23 cellular contexts compared by ENCODE assay signal in genomic region chr5:147685991-147686390, GRCh38.
A peak's percentile ranks its signal among the peaks of the same experiment; 100 is the strongest.
DNase-seq lines count a peak whose midpoint lies in the region; ATAC-seq, FAIRE-seq and TF ChIP-seq lines count a peak whose summit lies in the region.
"Had no signal": no experiment of that assay in that cellular context is flagged by ENCODE, and none has a peak within 500 bp of the region (broad histone marks: within the 10 kb centered on the region; RNA-seq: fewer than 3 reads in every experiment).

No MANE protein-coding gene starts in this region.

- intact Hi-C loops in PC-3 (cut with micrococcal nuclease): no loop called here

- no peaks in the 10 kb centered on the region for H3K36me3 ChIP-seq in PC-3 (ENCODE audit: low read depth, low read length)
- no peaks in the 10 kb centered on the region for H3K36me3 ChIP-seq in mesenchymal stem cell (ENCODE audit: control insufficient read depth in 1 of 2, insufficient read depth in 2 of 2, low read depth in 1 of 2, low read length in 2 of 2)
- H3K36me3 ChIP-seq: adrenal gland, esophagus squamous epithelium, vagina had no signal

- H3K23ac ChIP-seq in mesenchymal stem cell (ENCODE audit: low read length in 2 of 2): no peak overlapping the region

- H3K4me1 ChIP-seq in PC-3 (ENCODE audit: insufficient read depth, low read length) (peaks cover 24% of the 10 kb centered on the region), mesenchymal stem cell (ENCODE audit: control insufficient read depth, insufficient read depth, low read depth, low read length) (no peaks in the 10 kb centered on the region)
- H3K4me1 ChIP-seq: vagina had no signal

- no peak overlapping the region for H4K8ac ChIP-seq in mesenchymal stem cell (ENCODE audit: low read length)

- peak; percentile 3 for DNase-seq in COLO829 (ENCODE audit: low spot score)
- DNase-seq in PC-3: peak; percentile 87
- DNase-seq in epithelial cell of proximal tubule (ENCODE audit: low read depth): peak; percentile 19
- DNase-seq in mesenchymal stem cell: peak; percentile 4
- DNase-seq in SHP77 treated with DMSO at 0.1 percent for 48 hours (lab: John Stamatoyannopoulos, UW): no peak
- DNase-seq in NCI-H526 treated with DMSO at 0.1 percent for 48 hours (lab: John Stamatoyannopoulos, UW): no peak
- DNase-seq in GM12892 (ENCODE audit: insufficient read length): no peak
- no peak for DNase-seq in erythroblast (lab: John Stamatoyannopoulos, UW)
- DNase-seq: activated gamma-delta T cell; adrenal gland; CD4-positive, alpha-beta T cell; central memory CD4-positive, alpha-beta T cell; esophagus squamous epithelium; NCI-H1694; NCI-H345; nephron progenitor cell; stimulated activated CD4-positive, alpha-beta T cell treated with anti-CD3 and anti-CD28 coated beads, Interleukin-4, amount 100 ng/mL, for 4 hours; T-helper 1 cell had no signal

- no peaks in the 10 kb centered on the region for H3K79me1 ChIP-seq in mesenchymal stem cell (replicated peaks; ENCODE audit: low read length, poor library complexity, severe bottlenecking)

- no peak overlapping the region for H2BK5ac ChIP-seq in mesenchymal stem cell (ENCODE audit: low read depth, low read length, poor library complexity, severe bottlenecking)

- no peak for FAIRE-seq in GM12892 (lab: Jason Lieb, UNC)

- H3F3A ChIP-seq in PC-3 (ENCODE audit: low read length, unreplicated experiment): no peaks in the 10 kb centered on the region

- no peak overlapping the region for H3K18ac ChIP-seq in mesenchymal stem cell (ENCODE audit: low read depth in 1 of 2, low read length in 2 of 2)

- TF ChIP-seq CTCF in PC-3 (conservative IDR thresholded peaks at IDR 0.05; ENCODE audit: low read depth, low read length) (no peak), epithelial cell of proximal tubule (conservative IDR thresholded peaks at IDR 0.05; ENCODE audit: low read depth, low read length) (no peak)

- CTCF ChIA-PET in PC-3 (lab: Charles Lee): no interaction called here

- H3K4me2 ChIP-seq in PC-3 (ENCODE audit: low read length) (peak overlapping the region; percentile 55), mesenchymal stem cell (ENCODE audit: low read length, poor library complexity, severe bottlenecking) (no peak overlapping the region)
- H3K4me2 ChIP-seq: smooth muscle cell had no signal

- no TSS peak for BruUV-seq in PC-3 (replicated peaks; lab: Mats Ljungman, UMichigan)

- no peak overlapping the region for H4K91ac ChIP-seq in mesenchymal stem cell (ENCODE audit: low read length)

- no peaks in the 10 kb centered on the region for H3K9me2 ChIP-seq in PC-3 (replicated peaks; ENCODE audit: low read length)

- no peak overlapping the region for H3K14ac ChIP-seq in mesenchymal stem cell (ENCODE audit: low read length in 2 of 2)

- H3K79me2 ChIP-seq in PC-3 (ENCODE audit: low read length): no peaks in the 10 kb centered on the region

- ATAC-seq in PC-3: peak; percentile 69
- ATAC-seq: HCT116, Right ventricle myocardium inferior had no signal

- POLR2A ChIA-PET in PC-3 (lab: Charles Lee; ENCODE audit: unreplicated experiment): no interaction called here

- H3K9me3 ChIP-seq in PC-3 (ENCODE audit: low read length): no peaks in the 10 kb centered on the region
- H3K9me3 ChIP-seq in mesenchymal stem cell (ENCODE audit: control insufficient read depth, low read length): no peaks in the 10 kb centered on the region
- H3K9me3 ChIP-seq: adrenal gland, esophagus squamous epithelium, vagina had no signal

- WGBS in mesenchymal stem cell: 68% methylated on average over 3 of the region's 3 CpGs

- no peak overlapping the region for H2BK15ac ChIP-seq in mesenchymal stem cell (ENCODE audit: low read depth, poor library complexity, severe bottlenecking)

- H3K4me3 ChIP-seq in PC-3 (ENCODE audit: low read length) (no peak overlapping the region; the same call in 1 of the 2 replicates), epithelial cell of proximal tubule (ENCODE audit: low read depth, low read length) (no peak overlapping the region), mesenchymal stem cell (ENCODE audit: insufficient read depth in 1 of 2, low read depth in 1 of 2, low read length in 2 of 2) (no peak overlapping the region)
- H3K4me3 ChIP-seq: adrenal gland, esophagus squamous epithelium, smooth muscle cell, vagina had no signal

- H3K4ac ChIP-seq in mesenchymal stem cell (ENCODE audit: low read depth in 1 of 2, low read length in 2 of 2): no peak overlapping the region

- H2BK120ac ChIP-seq in mesenchymal stem cell (ENCODE audit: low read depth, low read length): no peak overlapping the region

- H3K9ac ChIP-seq in PC-3 (ENCODE audit: low read length) (no peak overlapping the region), mesenchymal stem cell (ENCODE audit: low read length) (no peak overlapping the region)

- H2AK5ac ChIP-seq in mesenchymal stem cell (ENCODE audit: low read length, severe bottlenecking): no peak overlapping the region

- H3K27me3 ChIP-seq in PC-3 (ENCODE audit: low read length) (no peaks in the 10 kb centered on the region), mesenchymal stem cell (ENCODE audit: control insufficient read depth in 1 of 2, insufficient read depth in 1 of 2, low read length in 2 of 2) (peaks cover 0 to 3% of the 10 kb centered on the region in 2 experiments)
- H3K27me3 ChIP-seq: adrenal gland, vagina had no signal

- H4K20me1 ChIP-seq in PC-3 (ENCODE audit: low read length): no peaks in the 10 kb centered on the region

- no peak overlapping the region for H2BK12ac ChIP-seq in mesenchymal stem cell (ENCODE audit: low read length in 2 of 2)

- H2AFZ ChIP-seq in PC-3 (ENCODE audit: low read length) (no peak overlapping the region), mesenchymal stem cell (ENCODE audit: low read depth, low read length) (no peak overlapping the region)

- TF ChIP-seq POLR2A in GM12892 (IDR thresholded peaks at IDR 0.05; ENCODE audit: low read depth, low read length): no peak
- TF ChIP-seq POLR2A in erythroblast (IDR thresholded peaks at IDR 0.05; ENCODE audit: low read length): no peak

- H3K27ac ChIP-seq in PC-3 (ENCODE audit: low read length) (peak overlapping the region; percentile 57), mesenchymal stem cell (ENCODE audit: low read length, poor library complexity, severe bottlenecking) (no peak overlapping the region)
- H3K27ac ChIP-seq: adrenal gland, esophagus squamous epithelium, vagina, VCaP had no signal

Comparison
In these comparisons a context has a peak if more than half of its experiments do, and no peak if none do; other contexts are left out.
1. DNase-seq: peak in COLO829 (single experiment), PC-3 (single experiment), epithelial cell of proximal tubule (single experiment) and mesenchymal stem cell (single experiment); none in SHP77 treated with DMSO at 0.1 percent for 48 hours (single experiment), NCI-H526 treated with DMSO at 0.1 percent for 48 hours (single experiment), GM12892 (single experiment) and erythroblast (0 of 2).